In genomic region chr4:13522282-13523104, GRCh38 we compare ENCODE assay signal across 13 cellular contexts. TPM values are rescaled to one million over a fixed set of nuclear protein-coding genes. Genes with fewer than 3 reads are reported as not detected.
DNase-seq lines count a peak whose midpoint lies in the region; ATAC-seq lines count a peak whose summit lies in the region.
"Had no signal": no experiment of that assay in that cellular context is flagged by ENCODE, and none has a peak within 500 bp of the region (broad histone marks: within the 10 kb centered on the region; RNA-seq: fewer than 3 reads in every experiment).

No MANE protein-coding gene starts in this region.

- H3K36me3 Mint-ChIP-seq in activated T-cell treated with anti-CD3 and anti-CD28 coated beads, Interleukin-2, amount 50 U/mL, for 24 hours (ENCODE audit: low read depth): no peaks in the 10 kb centered on the region
- H3K36me3 Mint-ChIP-seq in activated CD8-positive, alpha-beta memory T cell treated with anti-CD3 and anti-CD28 coated beads, Interleukin-2, amount 10 ng/mL, durations not matched to agents 7 days and 5 days: peaks cover 3% of the 10 kb centered on the region
- H3K36me3 Mint-ChIP-seq in stimulated activated naive CD8-positive, alpha-beta T cell treated with anti-CD3 and anti-CD28 coated beads, Interleukin-15, Interleukin-2, amounts not matched to agents 100 ng/mL and 50 ng/mL, for 24 hours (ENCODE audit: low read depth): peaks cover 4% of the 10 kb centered on the region

- H3K27me3 Mint-ChIP-seq in activated T-cell treated with anti-CD3 and anti-CD28 coated beads, Interleukin-2, amount 50 U/mL, for 24 hours: peaks cover 78% of the 10 kb centered on the region
- H3K27me3 Mint-ChIP-seq in activated CD8-positive, alpha-beta memory T cell treated with anti-CD3 and anti-CD28 coated beads, Interleukin-2, amount 10 ng/mL, durations not matched to agents 7 days and 5 days: peaks cover 80% of the 10 kb centered on the region
- H3K27me3 Mint-ChIP-seq in stimulated activated naive CD8-positive, alpha-beta T cell treated with anti-CD3 and anti-CD28 coated beads, Interleukin-15, Interleukin-2, amounts not matched to agents 100 ng/mL and 50 ng/mL, for 24 hours: peaks cover 83% of the 10 kb centered on the region

- peaks cover 23% of the 10 kb centered on the region for H3K9me3 ChIP-seq in iPS-20b (ENCODE audit: insufficient read depth, low read depth, low read length)

- peak; percentile 43 for DNase-seq in activated T-cell treated with anti-CD3 and anti-CD28 coated beads, Interleukin-2, amount 50 U/mL, for 24 hours
- no peak for DNase-seq in activated T-cell treated with anti-CD3 and anti-CD28 coated beads for 4 hours
- no peak for DNase-seq in activated CD8-positive, alpha-beta memory T cell treated with anti-CD3 and anti-CD28 coated beads, Interleukin-2, amount 10 ng/mL, durations not matched to agents 7 days and 5 days
- no peak for DNase-seq in NCI-H774 (lab: John Stamatoyannopoulos, UW)
- DNase-seq in KG1 (lab: John Stamatoyannopoulos, UW): no peak
- DNase-seq: MV-4-11, NCI-H69 had no signal

- H3K27ac ChIP-seq in iPS-20b (ENCODE audit: low read length): no peak overlapping the region
- H3K27ac ChIP-seq: left lung, vagina had no signal

- H3K9ac ChIP-seq in iPS-20b (ENCODE audit: low read depth, low read length): no peak overlapping the region

- no peak for ATAC-seq in activated CD8-positive, alpha-beta memory T cell treated with anti-CD3 and anti-CD28 coated beads, Interleukin-2, amount 10 ng/mL, durations not matched to agents 7 days and 5 days
- ATAC-seq in HG02840 (IDR thresholded peaks at IDR 0.05; ENCODE audit: low FRiP score, unreplicated experiment): no peak
- ATAC-seq: left lung had no signal

- no peaks in the 10 kb centered on the region for H3K9me3 Mint-ChIP-seq in activated T-cell treated with anti-CD3 and anti-CD28 coated beads, Interleukin-2, amount 50 U/mL, for 24 hours
- H3K9me3 Mint-ChIP-seq in activated CD8-positive, alpha-beta memory T cell treated with anti-CD3 and anti-CD28 coated beads, Interleukin-2, amount 10 ng/mL, durations not matched to agents 7 days and 5 days (ENCODE audit: low read depth): peaks cover 2% of the 10 kb centered on the region
- H3K9me3 Mint-ChIP-seq in stimulated activated naive CD8-positive, alpha-beta T cell treated with anti-CD3 and anti-CD28 coated beads, Interleukin-15, Interleukin-2, amounts not matched to agents 100 ng/mL and 50 ng/mL, for 24 hours: no peaks in the 10 kb centered on the region

- H3K4me1 ChIP-seq in iPS-20b (ENCODE audit: insufficient read depth, low read length): peaks cover 35% of the 10 kb centered on the region

- H3K4me3 Mint-ChIP-seq in activated T-cell treated with anti-CD3 and anti-CD28 coated beads, Interleukin-2, amount 50 U/mL, for 24 hours: peak overlapping the region; percentile 18
- H3K4me3 Mint-ChIP-seq in activated CD8-positive, alpha-beta memory T cell treated with anti-CD3 and anti-CD28 coated beads, Interleukin-2, amount 10 ng/mL, durations not matched to agents 7 days and 5 days: no peak overlapping the region
- peak overlapping the region; percentile 39 for H3K4me3 Mint-ChIP-seq in stimulated activated naive CD8-positive, alpha-beta T cell treated with anti-CD3 and anti-CD28 coated beads, Interleukin-15, Interleukin-2, amounts not matched to agents 100 ng/mL and 50 ng/mL, for 24 hours

- no peak overlapping the region for H3K27ac Mint-ChIP-seq in activated T-cell treated with anti-CD3 and anti-CD28 coated beads, Interleukin-2, amount 50 U/mL, for 24 hours
- H3K27ac Mint-ChIP-seq in activated CD8-positive, alpha-beta memory T cell treated with anti-CD3 and anti-CD28 coated beads, Interleukin-2, amount 10 ng/mL, durations not matched to agents 7 days and 5 days: peak overlapping the region; percentile 36
- no peak overlapping the region for H3K27ac Mint-ChIP-seq in stimulated activated naive CD8-positive, alpha-beta T cell treated with anti-CD3 and anti-CD28 coated beads, Interleukin-15, Interleukin-2, amounts not matched to agents 100 ng/mL and 50 ng/mL, for 24 hours
- H3K27ac Mint-ChIP-seq: progenitor cell of endocrine pancreas had no signal

- H3K4me1 Mint-ChIP-seq in activated T-cell treated with anti-CD3 and anti-CD28 coated beads, Interleukin-2, amount 50 U/mL, for 24 hours (ENCODE audit: low read depth): peaks cover 19% of the 10 kb centered on the region
- peaks cover 4% of the 10 kb centered on the region for H3K4me1 Mint-ChIP-seq in activated CD8-positive, alpha-beta memory T cell treated with anti-CD3 and anti-CD28 coated beads, Interleukin-2, amount 10 ng/mL, durations not matched to agents 7 days and 5 days
- peaks cover 9% of the 10 kb centered on the region for H3K4me1 Mint-ChIP-seq in stimulated activated naive CD8-positive, alpha-beta T cell treated with anti-CD3 and anti-CD28 coated beads, Interleukin-15, Interleukin-2, amounts not matched to agents 100 ng/mL and 50 ng/mL, for 24 hours (ENCODE audit: low read depth)

- H3K27me3 ChIP-seq in iPS-20b (ENCODE audit: insufficient read depth, low read length): peaks cover 88% of the 10 kb centered on the region

- CTCF ChIA-PET in activated CD8-positive, alpha-beta memory T cell treated with anti-CD3 and anti-CD28 coated beads, Interleukin-2, amount 10 ng/mL, durations not matched to agents 7 days and 5 days (lab: Charles Lee): interaction anchor here (1.2 to 1.9 kb wide), 3 partner anchors 11 to 26 kb away, joined by 3 to 8 read pairs (median 4); no protein-coding TSS in a partner anchor

- no peaks in the 10 kb centered on the region for H3K36me3 ChIP-seq in iPS-20b (ENCODE audit: insufficient read depth, low read depth, low read length)
- H3K36me3 ChIP-seq: left lung, vagina had no signal

- peak overlapping the region; percentile 57 for H3K4me3 ChIP-seq in iPS-20b (ENCODE audit: low read length)
- H3K4me3 ChIP-seq: left lung, vagina had no signal

RNA-seq across cellular contexts. Expression of gene NKX3-2, which starts 21.8 kb away (rescaled TPM):
- total RNA-seq in activated CD8-positive, alpha-beta memory T cell treated with anti-CD3 and anti-CD28 coated beads, Interleukin-2, amount 10 ng/mL, durations not matched to agents 7 days and 5 days: not detected
- total RNA-seq: left lung had no signal

RNA-seq across cellular contexts. Expression of gene RAB28, which starts 38.4 kb away (rescaled TPM):
- 10 to 100 TPM; 13.7 to 19.0 TPM for total RNA-seq in activated CD8-positive, alpha-beta memory T cell treated with anti-CD3 and anti-CD28 coated beads, Interleukin-2, amount 10 ng/mL, durations not matched to agents 7 days and 5 days
